In the genomic region with DNA sequence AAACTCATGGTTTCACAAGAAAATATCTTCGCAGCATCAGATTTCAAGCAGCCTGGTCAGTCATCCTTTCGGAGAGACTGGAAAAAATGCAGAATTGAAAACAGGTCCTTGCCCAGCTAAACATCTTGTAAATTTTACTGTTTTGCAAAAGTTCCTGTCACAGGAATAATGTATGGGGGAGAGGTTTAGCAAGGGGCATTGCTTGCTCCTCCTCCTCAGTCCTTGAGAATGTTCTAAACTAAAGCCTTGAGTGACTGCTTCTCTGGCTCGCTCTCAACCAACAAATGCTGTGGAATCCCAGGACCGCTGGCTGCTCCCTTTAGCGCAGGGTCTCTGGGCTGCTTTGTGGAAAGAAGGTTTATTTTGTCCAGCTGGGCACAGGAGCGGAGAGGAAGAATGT, we compare ENCODE assay signal across 1 cellular context.
TF ChIP-seq lines count a peak whose summit lies in the region.

No MANE protein-coding gene starts in this region.

TF ChIP-seq in HepG2, 621 proteins besides CTCF, POLR2A, EP300 and RAD21:
- TF ChIP-seq ZNF816 (CRISPR knock-in tag; IDR thresholded peaks at IDR 0.05; ENCODE audit: borderline replicate concordance) (no peak), ZZZ3 (CRISPR knock-in tag; IDR thresholded peaks at IDR 0.05; ENCODE audit: borderline replicate concordance) (no peak), KAT2B (IDR thresholded peaks at IDR 0.05; ENCODE audit: borderline replicate concordance, low read depth, low read length) (no peak), SALL2 (CRISPR knock-in tag; IDR thresholded peaks at IDR 0.05) (no peak), ELF3 (CRISPR knock-in tag; IDR thresholded peaks at IDR 0.05) (no peak), ZNF713 (CRISPR knock-in tag; IDR thresholded peaks at IDR 0.05) (no peak), U2AF2 (IDR thresholded peaks at IDR 0.05; ENCODE audit: low read depth, low read length) (no peak), ZC3H13 (CRISPR knock-in tag; IDR thresholded peaks at IDR 0.05) (no peak)
- TF ChIP-seq, protein P1, sequence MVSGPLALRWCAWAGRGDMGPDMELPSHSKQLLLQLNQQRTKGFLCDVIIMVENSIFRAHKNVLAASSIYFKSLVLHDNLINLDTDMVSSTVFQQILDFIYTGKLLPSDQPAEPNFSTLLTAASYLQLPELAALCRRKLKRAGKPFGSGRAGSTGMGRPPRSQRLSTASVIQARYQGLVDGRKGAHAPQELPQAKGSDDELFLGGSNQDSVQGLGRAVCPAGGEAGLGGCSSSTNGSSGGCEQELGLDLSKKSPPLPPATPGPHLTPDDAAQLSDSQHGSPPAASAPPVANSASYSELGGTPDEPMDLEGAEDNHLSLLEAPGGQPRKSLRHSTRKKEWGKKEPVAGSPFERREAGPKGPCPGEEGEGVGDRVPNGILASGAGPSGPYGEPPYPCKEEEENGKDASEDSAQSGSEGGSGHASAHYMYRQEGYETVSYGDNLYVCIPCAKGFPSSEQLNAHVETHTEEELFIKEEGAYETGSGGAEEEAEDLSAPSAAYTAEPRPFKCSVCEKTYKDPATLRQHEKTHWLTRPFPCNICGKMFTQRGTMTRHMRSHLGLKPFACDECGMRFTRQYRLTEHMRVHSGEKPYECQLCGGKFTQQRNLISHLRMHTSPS (CRISPR knock-in tag; IDR thresholded peaks at IDR 0.05; ENCODE audit: low read depth), result no peak
- TF ChIP-seq, protein P2, sequence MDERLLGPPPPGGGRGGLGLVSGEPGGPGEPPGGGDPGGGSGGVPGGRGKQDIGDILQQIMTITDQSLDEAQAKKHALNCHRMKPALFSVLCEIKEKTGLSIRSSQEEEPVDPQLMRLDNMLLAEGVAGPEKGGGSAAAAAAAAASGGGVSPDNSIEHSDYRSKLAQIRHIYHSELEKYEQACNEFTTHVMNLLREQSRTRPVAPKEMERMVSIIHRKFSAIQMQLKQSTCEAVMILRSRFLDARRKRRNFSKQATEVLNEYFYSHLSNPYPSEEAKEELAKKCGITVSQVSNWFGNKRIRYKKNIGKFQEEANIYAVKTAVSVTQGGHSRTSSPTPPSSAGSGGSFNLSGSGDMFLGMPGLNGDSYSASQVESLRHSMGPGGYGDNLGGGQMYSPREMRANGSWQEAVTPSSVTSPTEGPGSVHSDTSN (CRISPR knock-in tag; IDR thresholded peaks at IDR 0.05), result no peak
- TF ChIP-seq, protein P3, sequence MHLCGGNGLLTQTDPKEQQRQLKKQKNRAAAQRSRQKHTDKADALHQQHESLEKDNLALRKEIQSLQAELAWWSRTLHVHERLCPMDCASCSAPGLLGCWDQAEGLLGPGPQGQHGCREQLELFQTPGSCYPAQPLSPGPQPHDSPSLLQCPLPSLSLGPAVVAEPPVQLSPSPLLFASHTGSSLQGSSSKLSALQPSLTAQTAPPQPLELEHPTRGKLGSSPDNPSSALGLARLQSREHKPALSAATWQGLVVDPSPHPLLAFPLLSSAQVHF (CRISPR knock-in tag; IDR thresholded peaks at IDR 0.05), result no peak
- TF ChIP-seq, protein P4, sequence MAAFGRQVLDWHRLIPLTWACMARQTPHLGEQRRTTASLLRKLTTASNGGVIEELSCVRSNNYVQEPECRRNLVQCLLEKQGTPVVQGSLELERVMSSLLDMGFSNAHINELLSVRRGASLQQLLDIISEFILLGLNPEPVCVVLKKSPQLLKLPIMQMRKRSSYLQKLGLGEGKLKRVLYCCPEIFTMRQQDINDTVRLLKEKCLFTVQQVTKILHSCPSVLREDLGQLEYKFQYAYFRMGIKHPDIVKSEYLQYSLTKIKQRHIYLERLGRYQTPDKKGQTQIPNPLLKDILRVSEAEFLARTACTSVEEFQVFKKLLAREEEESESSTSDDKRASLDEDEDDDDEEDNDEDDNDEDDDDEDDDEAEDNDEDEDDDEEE (CRISPR knock-in tag; IDR thresholded peaks at IDR 0.05), result no peak
- TF ChIP-seq, protein P5, sequence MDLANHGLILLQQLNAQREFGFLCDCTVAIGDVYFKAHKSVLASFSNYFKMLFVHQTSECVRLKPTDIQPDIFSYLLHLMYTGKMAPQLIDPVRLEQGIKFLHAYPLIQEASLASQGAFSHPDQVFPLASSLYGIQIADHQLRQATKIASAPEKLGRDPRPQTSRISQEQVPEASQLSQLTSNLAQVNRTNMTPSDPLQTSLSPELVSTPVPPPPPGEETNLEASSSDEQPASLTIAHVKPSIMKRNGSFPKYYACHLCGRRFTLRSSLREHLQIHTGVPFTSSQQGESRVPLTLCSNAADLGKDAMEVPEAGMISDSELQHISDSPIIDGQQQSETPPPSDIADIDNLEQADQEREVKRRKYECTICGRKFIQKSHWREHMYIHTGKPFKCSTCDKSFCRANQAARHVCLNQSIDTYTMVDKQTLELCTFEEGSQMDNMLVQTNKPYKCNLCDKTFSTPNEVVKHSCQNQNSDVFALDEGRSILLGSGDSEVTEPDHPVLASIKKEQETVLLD (CRISPR knock-in tag; IDR thresholded peaks at IDR 0.05; ENCODE audit: low read depth), result no peak
